In the genomic region with DNA sequence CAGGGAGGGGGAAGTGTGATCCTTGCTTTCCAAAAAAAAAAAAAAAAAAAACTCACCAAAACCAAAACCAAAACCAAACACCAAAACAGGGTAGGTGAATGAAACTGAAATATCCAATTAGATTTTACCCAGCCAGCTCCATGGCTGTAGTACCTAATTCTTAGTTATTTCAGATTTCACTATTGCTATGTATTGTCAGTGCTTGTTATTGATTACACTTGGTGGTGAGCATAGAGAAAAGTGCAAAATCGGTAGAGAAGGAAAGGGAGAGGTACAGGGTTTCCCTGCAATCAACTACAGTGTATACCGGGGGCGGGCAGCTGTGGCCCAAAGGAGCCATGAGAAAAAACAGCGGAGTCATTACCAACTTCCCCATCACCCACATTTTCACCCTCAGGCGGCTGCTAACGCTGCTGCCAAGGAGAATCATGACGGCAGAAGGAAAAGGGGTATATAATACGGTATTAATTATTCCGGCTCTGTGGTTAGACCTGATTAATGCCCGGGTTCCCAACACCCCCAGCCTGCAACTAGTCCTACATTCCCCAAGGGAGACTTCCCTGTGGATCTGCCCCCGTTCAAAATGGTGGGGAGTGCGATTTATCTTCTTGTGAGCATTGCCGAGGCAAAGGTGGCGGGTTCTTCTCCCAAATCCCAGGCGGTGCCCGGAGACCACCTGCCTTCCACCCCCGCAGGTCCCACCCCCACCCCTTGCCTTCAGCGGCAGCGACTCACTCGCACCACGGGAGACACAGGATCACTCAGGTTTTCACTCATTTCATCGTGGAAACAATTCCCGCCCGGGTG, we compare ENCODE assay signal across 8 cellular contexts. TPM values are rescaled to one million over a fixed set of nuclear protein-coding genes. Genes with fewer than 3 reads are reported as not detected.
A peak's percentile ranks its signal among the peaks of the same experiment; 100 is the strongest.
DNase-seq lines count a peak whose midpoint lies in the region; ATAC-seq and TF ChIP-seq lines count a peak whose summit lies in the region.

A gene (minus strand): TSS at position 30 of the 807 bp plus-strand sequence. CDS start 486 bp downstream, outside the sequence.

- H3K9me3 ChIP-seq in SU-DHL-6 (ENCODE audit: insufficient read depth, low read length) (no peaks in the 10 kb centered on the region), right atrium auricular region (no peaks in the 10 kb centered on the region)

- ATAC-seq in HG03196 (IDR thresholded peaks at IDR 0.05; ENCODE audit: unreplicated experiment) = peak; percentile 20
- no peak for ATAC-seq in HG03097 (IDR thresholded peaks at IDR 0.05; ENCODE audit: low FRiP score, unreplicated experiment)
- ATAC-seq in HG03520 (IDR thresholded peaks at IDR 0.05; ENCODE audit: unreplicated experiment) = no peak

- H3K9me2 ChIP-seq in SU-DHL-6 (replicated peaks; ENCODE audit: insufficient read depth, low read length) = no peaks in the 10 kb centered on the region

- H3K27ac ChIP-seq in SU-DHL-6 (ENCODE audit: low read depth, low read length) = peak within 1 kb of the TSS; percentile 90
- H3K27ac ChIP-seq in adipose tissue (ENCODE audit: low read depth, low read length) = peak within 1 kb of the TSS; percentile 83
- peak within 1 kb of the TSS; percentile 100 for H3K27ac ChIP-seq in right atrium auricular region

- peak within 1 kb of the TSS; percentile 95 for H3K4me2 ChIP-seq in SU-DHL-6 (ENCODE audit: low read depth, low read length, poor library complexity, severe bottlenecking)

- H2AFZ ChIP-seq in SU-DHL-6 (ENCODE audit: low read depth, low read length, severe bottlenecking) = no peak within 1 kb of the TSS

- 0 to 1% (median 0%) methylated on average over 24 of the region's 24 CpGs for WGBS in adipose tissue, 3 donors

- DNase-seq in EH (ENCODE audit: low read depth) (peak; percentile 67), right atrium auricular region (ENCODE audit: low spot score) (no peak), retina (peak; percentile 56)

- no peaks in the 10 kb centered on the region for H3K27me3 ChIP-seq in SU-DHL-6 (ENCODE audit: low read length)
- no peaks in the 10 kb centered on the region for H3K27me3 ChIP-seq in right atrium auricular region

- H4K20me1 ChIP-seq in SU-DHL-6 (ENCODE audit: low read depth, low read length) = peaks cover 43% of the 10 kb centered on the region

- peaks cover 37% of the 10 kb centered on the region for H3F3A ChIP-seq in SU-DHL-6 (ENCODE audit: insufficient read depth)

- peak within 1 kb of the TSS; percentile 93 for H3K9ac ChIP-seq in SU-DHL-6 (ENCODE audit: low read length)

- H3K36me3 ChIP-seq in SU-DHL-6 (ENCODE audit: low read length) (peaks cover 46% of the 10 kb centered on the region), right atrium auricular region (peaks cover 19% of the 10 kb centered on the region)

- H3K4me3 ChIP-seq in SU-DHL-6 (ENCODE audit: insufficient read depth, low read length, poor library complexity, severe bottlenecking) = peak within 1 kb of the TSS; percentile 92
- H3K4me3 ChIP-seq in right atrium auricular region = peak within 1 kb of the TSS; percentile 93 to 99

- H3K79me2 ChIP-seq in SU-DHL-6 (ENCODE audit: insufficient read depth, low read length) = peaks cover 62% of the 10 kb centered on the region

- TF ChIP-seq CTCF in SU-DHL-6 (IDR thresholded peaks at IDR 0.05; ENCODE audit: insufficient read depth, low read length, poor library complexity, severe bottlenecking) (no peak), right atrium auricular region (IDR thresholded peaks at IDR 0.05) (no peak)

- peaks cover 0 to 50% of the 10 kb centered on the region in 2 donors for H3K4me1 ChIP-seq in right atrium auricular region

RNA-seq across cellular contexts. Expression of the gene that starts here (rescaled TPM):
- polyA plus RNA-seq in adipose tissue = 10 to 100 TPM; 40.9 to 48.3 (median 41.1) TPM
- 10 to 100 TPM; 24.0 to 47.4 TPM for total RNA-seq in right atrium auricular region
